ENCODE assay signal across 17 cellular contexts in the genomic region with DNA sequence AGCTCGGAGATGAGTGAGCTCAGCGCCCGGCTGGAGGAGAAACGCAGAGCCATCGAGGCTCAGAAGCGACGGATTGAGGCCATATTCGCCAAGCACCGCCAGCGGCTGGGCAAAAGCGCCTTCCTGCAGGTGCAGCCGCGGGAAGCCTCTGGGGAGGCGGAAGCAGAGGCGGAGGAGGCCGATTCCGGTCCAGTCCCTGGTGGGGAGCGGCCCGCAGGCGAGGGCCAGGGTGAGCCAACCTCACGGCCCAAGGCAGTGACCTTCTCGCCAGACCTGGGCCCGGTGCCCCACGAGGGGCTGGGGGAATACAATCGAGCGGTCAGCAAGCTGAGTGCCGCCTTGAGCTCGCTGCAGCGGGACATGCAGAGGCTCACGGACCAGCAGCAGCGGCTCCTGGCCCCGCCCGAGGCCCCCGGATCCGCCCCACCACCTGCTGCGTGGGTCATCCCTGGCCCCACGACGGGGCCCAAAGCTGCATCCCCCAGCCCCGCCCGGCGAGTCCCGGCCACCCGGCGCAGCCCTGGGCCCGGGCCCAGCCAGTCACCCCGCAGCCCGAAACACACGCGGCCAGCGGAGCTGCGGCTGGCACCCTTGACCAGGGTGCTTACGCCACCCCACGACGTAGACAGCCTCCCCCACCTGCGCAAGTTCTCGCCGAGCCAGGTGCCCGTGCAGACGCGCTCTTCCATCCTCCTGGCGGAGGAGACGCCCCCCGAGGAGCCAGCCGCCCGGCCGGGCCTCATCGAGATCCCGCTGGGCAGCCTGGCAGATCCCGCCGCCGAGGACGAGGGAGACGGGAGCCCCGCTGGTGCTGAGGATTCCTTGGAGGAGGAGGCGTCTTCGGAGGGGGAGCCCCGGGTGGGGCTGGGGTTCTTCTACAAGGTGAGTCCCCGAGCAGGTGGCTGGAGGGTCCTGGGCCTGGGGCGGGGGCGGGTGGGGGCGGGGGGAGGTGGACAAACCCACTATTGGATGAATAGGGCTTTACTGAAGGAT. TPM values are rescaled to one million over a fixed set of nuclear protein-coding genes. Genes with fewer than 3 reads are reported as not detected.
DNase-seq lines count a peak whose midpoint lies in the region; ATAC-seq, FAIRE-seq and TF ChIP-seq lines count a peak whose summit lies in the region.
"Had no signal": no experiment of that assay in that cellular context is flagged by ENCODE, and none has a peak within 500 bp of the region (broad histone marks: within the 10 kb centered on the region; RNA-seq: fewer than 3 reads in every experiment).

No MANE protein-coding gene starts in this region.

- CTCF ChIA-PET in HepG2 (lab: Yijun Ruan, JAX; ENCODE audit: low intra/inter-chr PET ratio, low total read pairs) = no interaction called here

- POLR2A ChIA-PET in HepG2 (lab: Yijun Ruan, JAX) = no interaction called here

- BruUV-seq in HepG2 (replicated peaks; lab: Mats Ljungman, UMichigan) = TSS peak; percentile 34

- ATAC-seq in right cardiac atrium = no peak
- no peak for ATAC-seq in Right ventricle myocardium inferior
- ATAC-seq in HepG2 = no peak
- ATAC-seq in GM21529 (IDR thresholded peaks at IDR 0.05; ENCODE audit: unreplicated experiment) = no peak
- ATAC-seq: GM12878 had no signal

- H2BK5ac ChIP-seq in mesendoderm (ENCODE audit: low read length) (no peak overlapping the region), trophoblast cell (ENCODE audit: low read depth, low read length, poor library complexity) (no peak overlapping the region)

- H3K4me2 ChIP-seq in HepG2 (ENCODE audit: low read depth, low read length) (no peak overlapping the region), mesendoderm (ENCODE audit: low read length) (no peak overlapping the region), trophoblast cell (ENCODE audit: low read length) (no peak overlapping the region)
- H3K4me2 ChIP-seq: BLaER1 treated with 17β-estradiol and CSF1 and Interleukin-3, amounts not matched to agents 10 nM and 100 nM had no signal

- no peak overlapping the region for H4K91ac ChIP-seq in trophoblast cell (ENCODE audit: low read depth, low read length)

- H2BK12ac ChIP-seq in trophoblast cell (ENCODE audit: low read length) = no peak overlapping the region

- no peak overlapping the region for H3K56ac ChIP-seq in mesendoderm (ENCODE audit: low read length)

- H3K79me1 ChIP-seq in mesendoderm (ENCODE audit: low read length) (no peaks in the 10 kb centered on the region), trophoblast cell (ENCODE audit: low read length) (no peaks in the 10 kb centered on the region)

- H2BK15ac ChIP-seq in mesendoderm (replicated peaks; ENCODE audit: low read depth) = no peak overlapping the region

- no peaks in the 10 kb centered on the region for H4K20me1 ChIP-seq in HepG2 (ENCODE audit: insufficient read depth, low read length)

- no peak for TF ChIP-seq CTCF in HepG2 (CRISPR knock-in tag; IDR thresholded peaks at IDR 0.05)

- TF ChIP-seq EP300 in HepG2 (IDR thresholded peaks at IDR 0.05; ENCODE audit: low read depth in 2 of 2, low read length in 2 of 2) (no peak), HepG2 (CRISPR knock-in tag; IDR thresholded peaks at IDR 0.05; ENCODE audit: borderline replicate concordance) (no peak)

- no peak overlapping the region for H4K5ac ChIP-seq in mesendoderm (ENCODE audit: low read length)

- peak in 2 of 3 donors; percentile 18 to 63 for DNase-seq in right cardiac atrium
- no peak for DNase-seq in Right ventricle myocardium inferior (ENCODE audit: missing footprints)
- DNase-seq in HepG2 (ENCODE audit: low spot score) = no peak
- no peak for DNase-seq in mesendoderm
- no peak for DNase-seq in trophoblast cell
- DNase-seq: Calu3; CD4-positive, CD25-positive, alpha-beta regulatory T cell; DMS 273 treated with DMSO at 0.1 percent for 48 hours; GOT3; H9; IMR-90 had no signal

- intact Hi-C loops in right cardiac atrium (cut with DNase I) (no loop called here), Right ventricle myocardium inferior (cut with DNase I) (no loop called here), HepG2 (cut with micrococcal nuclease; ENCODE audit: unreplicated experiment) (no loop called here)

- H3K27ac ChIP-seq in right cardiac atrium (ENCODE audit: low read length) (no peak overlapping the region), HepG2 (ENCODE audit: extremely low read length, insufficient read depth, low read length) (no peak overlapping the region), mesendoderm (ENCODE audit: low read depth, low read length) (no peak overlapping the region), trophoblast cell (ENCODE audit: low read depth, low read length) (no peak overlapping the region)
- H3K27ac ChIP-seq: 22Rv1; BLaER1 treated with 17β-estradiol and CSF1 and Interleukin-3, amounts not matched to agents 10 nM and 100 nM had no signal

- H4K12ac ChIP-seq in trophoblast cell (ENCODE audit: low read depth, low read length) = no peak overlapping the region

- H3K14ac ChIP-seq in trophoblast cell (ENCODE audit: low read length) = no peak overlapping the region

- FAIRE-seq in HepG2 (lab: Jason Lieb, UNC) = no peak
- FAIRE-seq: GM12878, GM18507 had no signal

- TF ChIP-seq POLR2A in HepG2 (IDR thresholded peaks at IDR 0.05; ENCODE audit: insufficient read depth in 1 of 2, low read depth in 2 of 2, low read length in 2 of 2) = no peak; a peak in 1 of 4 replicates

- H3K79me2 ChIP-seq in HepG2 (ENCODE audit: insufficient read depth, low read length) (no peaks in the 10 kb centered on the region), mesendoderm (ENCODE audit: control insufficient read depth, insufficient read depth, low read length) (no peaks in the 10 kb centered on the region), trophoblast cell (ENCODE audit: control insufficient read depth, insufficient read depth, low read length, poor library complexity) (no peaks in the 10 kb centered on the region)

- WGBS in right cardiac atrium = 90% methylated on average over 81 of the region's 81 CpGs
- 97% methylated on average over 51 of the region's 81 CpGs for WGBS in HepG2 (ENCODE audit: low lambda C conversion rate)
- no CpG with 5 or more reads among the region's 81 CpGs for WGBS in mesendoderm (ENCODE audit: extremely low coverage, insufficient coverage, low lambda C conversion rate)
- no CpG with 5 or more reads among the region's 81 CpGs for WGBS in trophoblast cell (ENCODE audit: extremely low coverage, insufficient coverage, insufficient read length)

- no peaks in the 10 kb centered on the region for H3K4me1 ChIP-seq in right cardiac atrium (ENCODE audit: control insufficient read depth, insufficient read depth, low read length)
- no peaks in the 10 kb centered on the region for H3K4me1 ChIP-seq in HepG2 (ENCODE audit: insufficient read depth, low read length)
- H3K4me1 ChIP-seq in mesendoderm (ENCODE audit: control insufficient read depth, low read depth, low read length) = no peaks in the 10 kb centered on the region
- H3K4me1 ChIP-seq in trophoblast cell (ENCODE audit: control insufficient read depth in 1 of 2, insufficient read depth in 2 of 2, low read length in 2 of 2) = no peaks in the 10 kb centered on the region

- H3K18ac ChIP-seq in mesendoderm (ENCODE audit: low read length) = no peak overlapping the region
- H3K18ac ChIP-seq in trophoblast cell (ENCODE audit: low read length) = no peak overlapping the region

- no peak overlapping the region for H2AFZ ChIP-seq in HepG2 (ENCODE audit: low read length)
- H2AFZ ChIP-seq in trophoblast cell (ENCODE audit: insufficient read depth, low read length, poor library complexity) = no peak overlapping the region

- no peak overlapping the region for H2BK120ac ChIP-seq in mesendoderm (ENCODE audit: low read depth, low read length)
- H2BK120ac ChIP-seq in trophoblast cell (ENCODE audit: insufficient read depth, low read length, poor library complexity) = no peak overlapping the region

- H3K4me3 ChIP-seq in right cardiac atrium (ENCODE audit: low read length) (no peak overlapping the region), HepG2 (replicated peaks in 1 of 3; ENCODE audit: insufficient read depth in 1 of 3, low read depth in 2 of 3, low read length in 3 of 3) (no peak overlapping the region), mesendoderm (ENCODE audit: low read length) (no peak overlapping the region), trophoblast cell (ENCODE audit: low read depth, low read length) (no peak overlapping the region)
- H3K4me3 ChIP-seq: BLaER1 treated with 17β-estradiol and CSF1 and Interleukin-3, amounts not matched to agents 10 nM and 100 nM; GM12878 had no signal

- H3K9me3 ChIP-seq in right cardiac atrium (ENCODE audit: control insufficient read depth, low read length) = no peaks in the 10 kb centered on the region
- no peaks in the 10 kb centered on the region for H3K9me3 ChIP-seq in HepG2 (ENCODE audit: low read length)
- H3K9me3 ChIP-seq in trophoblast cell (ENCODE audit: insufficient read depth, low read depth, low read length) = peaks cover 7% of the 10 kb centered on the region
- H3K9me3 ChIP-seq: BLaER1 treated with 17β-estradiol and CSF1 and Interleukin-3, amounts not matched to agents 10 nM and 100 nM had no signal

- H3K9ac ChIP-seq in HepG2 (ENCODE audit: insufficient read depth, low read depth, low read length) (no peak overlapping the region), mesendoderm (ENCODE audit: low read length) (no peak overlapping the region), trophoblast cell (ENCODE audit: low read length) (no peak overlapping the region)
- H3K9ac ChIP-seq: BLaER1 treated with 17β-estradiol and CSF1 and Interleukin-3, amounts not matched to agents 10 nM and 100 nM had no signal

- in situ Hi-C loops in HepG2 (cut with HindIII; ENCODE audit: extremely low pct_ligation_motif_present, low pct_unique_long_range_greater_than_20kb) = no loop called here

- H4K8ac ChIP-seq in mesendoderm (ENCODE audit: low read depth, low read length) = no peak overlapping the region
- no peak overlapping the region for H4K8ac ChIP-seq in trophoblast cell (ENCODE audit: low read depth, low read length)

- H2AK5ac ChIP-seq in mesendoderm (ENCODE audit: low read length) (no peak overlapping the region), trophoblast cell (ENCODE audit: low read length) (no peak overlapping the region)

- H3K4ac ChIP-seq in mesendoderm (ENCODE audit: low read depth, low read length) = no peak overlapping the region
- no peak overlapping the region for H3K4ac ChIP-seq in trophoblast cell (ENCODE audit: low read depth, low read length)

- no peak overlapping the region for H3K23ac ChIP-seq in mesendoderm (ENCODE audit: low read length)
- no peak overlapping the region for H3K23ac ChIP-seq in trophoblast cell (ENCODE audit: low read length)

- H3K27me3 ChIP-seq in right cardiac atrium (ENCODE audit: control insufficient read depth, insufficient read depth) (no peaks in the 10 kb centered on the region), HepG2 (ENCODE audit: control insufficient read depth in 1 of 2, insufficient read depth in 2 of 2, low read length in 2 of 2) (no peaks in the 10 kb centered on the region), mesendoderm (ENCODE audit: insufficient read depth, low read length, poor library complexity) (no peaks in the 10 kb centered on the region), trophoblast cell (ENCODE audit: insufficient read depth, low read length) (no peaks in the 10 kb centered on the region)
- H3K27me3 ChIP-seq: BLaER1 treated with 17β-estradiol and CSF1 and Interleukin-3, amounts not matched to agents 10 nM and 100 nM had no signal

- TF ChIP-seq RAD21 in HepG2 (CRISPR knock-in tag; IDR thresholded peaks at IDR 0.05) = no peak

- H3K36me3 ChIP-seq in HepG2 (replicated peaks in 1 of 2; ENCODE audit: control insufficient read depth in 1 of 2, insufficient read depth in 2 of 2, low read length in 2 of 2) (peaks cover 36 to 51% of the 10 kb centered on the region in 2 experiments), mesendoderm (ENCODE audit: control insufficient read depth, insufficient read depth, low read length) (no peaks in the 10 kb centered on the region), trophoblast cell (ENCODE audit: control insufficient read depth in 1 of 2, insufficient read depth in 2 of 2, low read length in 2 of 2) (peaks cover 53 to 56% of the 10 kb centered on the region in 2 experiments)

RNA-seq across cellular contexts. Expression of a gene that starts 16.8 kb away (rescaled TPM):
- total RNA-seq in right cardiac atrium (10 to 100 TPM; 18.9 to 27.3 (median 26.0) TPM), Right ventricle myocardium inferior (25.3 TPM), HepG2 (2016; rRNA removed; fragmentation: Illumina TruSeq; extraction: Trizol) (6.2 and 8.6 TPM in 2 replicates)
- polyA plus RNA-seq in right cardiac atrium (19.0 TPM), HepG2 (2011; rRNA removed) (23.9 and 28.4 TPM in 2 replicates)
- 1.9 and 2.7 TPM in 2 replicates for total RNA-seq in HepG2 (2016; cell fraction: cytosol; rRNA removed; fragmentation: Illumina TruSeq; extraction: Trizol; ENCODE audit: low read depth)
- 6.6 and 7.3 TPM in 2 replicates for total RNA-seq in HepG2 (2016; cell fraction: insoluble cytoplasmic fraction; rRNA removed; fragmentation: Illumina TruSeq; extraction: Trizol)
- 3.2 and 4.4 TPM in 2 replicates for total RNA-seq in HepG2 (2016; cell fraction: membrane; rRNA removed; fragmentation: Illumina TruSeq; extraction: Trizol)
- 11.7 and 15.3 TPM in 2 replicates for total RNA-seq in HepG2 (2016; cell fraction: nucleus; rRNA removed; fragmentation: Illumina TruSeq; extraction: Trizol)
- polyA plus RNA-seq in HepG2 (2011; cell fraction: cytosol; rRNA removed) = 14.1 and 24.2 TPM in 2 replicates
- 95.9 and 136 TPM in 2 replicates for polyA plus RNA-seq in HepG2 (2011; cell fraction: nucleus; rRNA removed)
- polyA plus RNA-seq in HepG2 (2012) = 19.0 and 22.6 TPM in 2 replicates
- 3.4 and 3.5 TPM in 2 replicates for polyA plus RNA-seq in HepG2 (2016; cell fraction: cytosol; fragmentation: Illumina TruSeq; extraction: Trizol; ENCODE audit: low read depth)
- 11.7 and 15.6 TPM in 2 replicates for polyA plus RNA-seq in HepG2 (2016; cell fraction: insoluble cytoplasmic fraction; fragmentation: Illumina TruSeq; extraction: Trizol; ENCODE audit: low read depth)
- polyA plus RNA-seq in HepG2 (2016; cell fraction: membrane; fragmentation: Illumina TruSeq; extraction: Trizol; ENCODE audit: low read depth) = 4.0 and 5.4 TPM in 2 replicates
- polyA plus RNA-seq in HepG2 (2016; cell fraction: nucleus; fragmentation: Illumina TruSeq; extraction: Trizol; ENCODE audit: insufficient read depth, low read depth) = 38.3 and 40.6 TPM in 2 replicates
- polyA minus RNA-seq in HepG2 (2011; rRNA and poly(A)+ RNA removed; ENCODE audit: low replicate concordance) = 70.9 and 81.0 TPM in 2 replicates
- 29.0 and 31.0 TPM in 2 replicates for polyA minus RNA-seq in HepG2 (2011; cell fraction: cytosol; rRNA and poly(A)+ RNA removed)
- polyA minus RNA-seq in HepG2 (2011; cell fraction: nucleus; rRNA and poly(A)+ RNA removed) = 19.8 and 20.6 TPM in 2 replicates
- polyA plus RNA-seq in mesendoderm (2013, experiment 1 of 2) = 21.0 TPM
- 20.3 TPM for polyA plus RNA-seq in mesendoderm (2013, experiment 2 of 2)
- polyA plus RNA-seq in trophoblast cell (2013) = 27.0 and 27.2 TPM in 2 replicates

RNA-seq across cellular contexts. Expression of a gene that starts 16.9 kb away (rescaled TPM):
- total RNA-seq in right cardiac atrium = under 1 TPM; 0.20 to 0.71 (median 0.38) TPM
- polyA plus RNA-seq in right cardiac atrium = 0.29 TPM
- total RNA-seq in Right ventricle myocardium inferior = 1.9 TPM
- total RNA-seq in HepG2 (2016; rRNA removed; fragmentation: Illumina TruSeq; extraction: Trizol) = 9.1 and 11.8 TPM in 2 replicates
- total RNA-seq in HepG2 (2016; cell fraction: cytosol; rRNA removed; fragmentation: Illumina TruSeq; extraction: Trizol; ENCODE audit: low read depth) = 2.1 and 2.5 TPM in 2 replicates
- 6.3 and 11.9 TPM in 2 replicates for total RNA-seq in HepG2 (2016; cell fraction: insoluble cytoplasmic fraction; rRNA removed; fragmentation: Illumina TruSeq; extraction: Trizol)
- 6.0 and 6.1 TPM in 2 replicates for total RNA-seq in HepG2 (2016; cell fraction: membrane; rRNA removed; fragmentation: Illumina TruSeq; extraction: Trizol)
- 12.6 and 13.4 TPM in 2 replicates for total RNA-seq in HepG2 (2016; cell fraction: nucleus; rRNA removed; fragmentation: Illumina TruSeq; extraction: Trizol)
- 10.8 and 16.8 TPM in 2 replicates for polyA plus RNA-seq in HepG2 (2011; rRNA removed)
- 5.6 and 8.1 TPM in 2 replicates for polyA plus RNA-seq in HepG2 (2011; cell fraction: cytosol; rRNA removed)
- 94.1 and 111 TPM in 2 replicates for polyA plus RNA-seq in HepG2 (2011; cell fraction: nucleus; rRNA removed)
- polyA plus RNA-seq in HepG2 (2012) = 24.4 and 27.0 TPM in 2 replicates
- 2.3 and 2.5 TPM in 2 replicates for polyA plus RNA-seq in HepG2 (2016; cell fraction: cytosol; fragmentation: Illumina TruSeq; extraction: Trizol; ENCODE audit: low read depth)
- 17.0 and 22.2 TPM in 2 replicates for polyA plus RNA-seq in HepG2 (2016; cell fraction: insoluble cytoplasmic fraction; fragmentation: Illumina TruSeq; extraction: Trizol; ENCODE audit: low read depth)
- polyA plus RNA-seq in HepG2 (2016; cell fraction: membrane; fragmentation: Illumina TruSeq; extraction: Trizol; ENCODE audit: low read depth) = 4.4 and 5.3 TPM in 2 replicates
- polyA plus RNA-seq in HepG2 (2016; cell fraction: nucleus; fragmentation: Illumina TruSeq; extraction: Trizol; ENCODE audit: insufficient read depth, low read depth) = 67.8 and 74.7 TPM in 2 replicates
- polyA minus RNA-seq in HepG2 (2011; rRNA and poly(A)+ RNA removed; ENCODE audit: low replicate concordance) = 1.6 and 20.5 TPM in 2 replicates
- polyA minus RNA-seq in HepG2 (2011; cell fraction: cytosol; rRNA and poly(A)+ RNA removed) = 9.5 and 9.8 TPM in 2 replicates
- polyA minus RNA-seq in HepG2 (2011; cell fraction: nucleus; rRNA and poly(A)+ RNA removed) = 12.9 and 13.7 TPM in 2 replicates
- 10.4 TPM for polyA plus RNA-seq in mesendoderm (2013, experiment 1 of 2)
- 10.1 TPM for polyA plus RNA-seq in mesendoderm (2013, experiment 2 of 2)
- polyA plus RNA-seq in trophoblast cell (2013) = 15.1 and 16.3 TPM in 2 replicates
- total RNA-seq: CD4-positive, CD25-positive, alpha-beta regulatory T cell; IMR-90 had no signal
- polyA plus RNA-seq: CD4-positive, CD25-positive, alpha-beta regulatory T cell; IMR-90 had no signal

RNA-seq across cellular contexts. Expression of a gene that starts 17.0 kb away (rescaled TPM):
- total RNA-seq in right cardiac atrium = 100 to 1,000 TPM; 136 to 194 (median 167) TPM
- polyA plus RNA-seq in right cardiac atrium = 191 TPM
- 205 TPM for total RNA-seq in Right ventricle myocardium inferior
- 59.9 and 66.5 TPM in 2 replicates for total RNA-seq in HepG2 (2016; rRNA removed; fragmentation: Illumina TruSeq; extraction: Trizol)
- 15.6 and 17.1 TPM in 2 replicates for total RNA-seq in HepG2 (2016; cell fraction: cytosol; rRNA removed; fragmentation: Illumina TruSeq; extraction: Trizol; ENCODE audit: low read depth)
- 64.7 and 78.4 TPM in 2 replicates for total RNA-seq in HepG2 (2016; cell fraction: insoluble cytoplasmic fraction; rRNA removed; fragmentation: Illumina TruSeq; extraction: Trizol)
- total RNA-seq in HepG2 (2016; cell fraction: membrane; rRNA removed; fragmentation: Illumina TruSeq; extraction: Trizol) = 22.2 and 23.9 TPM in 2 replicates
- total RNA-seq in HepG2 (2016; cell fraction: nucleus; rRNA removed; fragmentation: Illumina TruSeq; extraction: Trizol) = 34.1 and 46.5 TPM in 2 replicates
- polyA plus RNA-seq in HepG2 (2011; rRNA removed) = 20.0 and 22.3 TPM in 2 replicates
- 13.6 and 14.9 TPM in 2 replicates for polyA plus RNA-seq in HepG2 (2011; cell fraction: cytosol; rRNA removed)
- 14.3 and 19.0 TPM in 2 replicates for polyA plus RNA-seq in HepG2 (2011; cell fraction: nucleus; rRNA removed)
- polyA plus RNA-seq in HepG2 (2012) = 25.5 and 50.4 TPM in 2 replicates
- 17.9 and 18.0 TPM in 2 replicates for polyA plus RNA-seq in HepG2 (2016; cell fraction: cytosol; fragmentation: Illumina TruSeq; extraction: Trizol; ENCODE audit: low read depth)
- 36.9 and 42.2 TPM in 2 replicates for polyA plus RNA-seq in HepG2 (2016; cell fraction: insoluble cytoplasmic fraction; fragmentation: Illumina TruSeq; extraction: Trizol; ENCODE audit: low read depth)
- 18.3 and 20.0 TPM in 2 replicates for polyA plus RNA-seq in HepG2 (2016; cell fraction: membrane; fragmentation: Illumina TruSeq; extraction: Trizol; ENCODE audit: low read depth)
- 64.3 and 70.9 TPM in 2 replicates for polyA plus RNA-seq in HepG2 (2016; cell fraction: nucleus; fragmentation: Illumina TruSeq; extraction: Trizol; ENCODE audit: insufficient read depth, low read depth)
- polyA minus RNA-seq in HepG2 (2011; rRNA and poly(A)+ RNA removed; ENCODE audit: low replicate concordance) = 1.4 and 7.8 TPM in 2 replicates
- polyA minus RNA-seq in HepG2 (2011; cell fraction: cytosol; rRNA and poly(A)+ RNA removed) = 6.4 and 10.4 TPM in 2 replicates
- polyA minus RNA-seq in HepG2 (2011; cell fraction: nucleus; rRNA and poly(A)+ RNA removed) = 7.2 and 8.7 TPM in 2 replicates
- polyA plus RNA-seq in mesendoderm (2013, experiment 1 of 2) = 401 TPM
- polyA plus RNA-seq in mesendoderm (2013, experiment 2 of 2) = 400 TPM
- polyA plus RNA-seq in trophoblast cell (2013) = 433 and 469 TPM in 2 replicates

RNA-seq across cellular contexts. Expression of a gene that starts 20.9 kb away (rescaled TPM):
- not detected for total RNA-seq in right cardiac atrium
- 0.34 TPM for polyA plus RNA-seq in right cardiac atrium
- 6.6 TPM for total RNA-seq in Right ventricle myocardium inferior
- total RNA-seq in HepG2 (2016; rRNA removed; fragmentation: Illumina TruSeq; extraction: Trizol) = 0.80 TPM in 1 of 2 replicates, not detected in the other
- total RNA-seq in HepG2 (2016; cell fraction: cytosol; rRNA removed; fragmentation: Illumina TruSeq; extraction: Trizol; ENCODE audit: low read depth) = not detected in 2 replicates
- 0.35 TPM in 1 of 2 replicates, not detected in the other for total RNA-seq in HepG2 (2016; cell fraction: insoluble cytoplasmic fraction; rRNA removed; fragmentation: Illumina TruSeq; extraction: Trizol)
- not detected in 2 replicates for total RNA-seq in HepG2 (2016; cell fraction: membrane; rRNA removed; fragmentation: Illumina TruSeq; extraction: Trizol)
- total RNA-seq in HepG2 (2016; cell fraction: nucleus; rRNA removed; fragmentation: Illumina TruSeq; extraction: Trizol) = not detected in 2 replicates
- 0.62 and 0.82 TPM in 2 replicates for polyA plus RNA-seq in HepG2 (2011; rRNA removed)
- 0.15 and 0.28 TPM in 2 replicates for polyA plus RNA-seq in HepG2 (2011; cell fraction: cytosol; rRNA removed)
- 3.9 and 7.6 TPM in 2 replicates for polyA plus RNA-seq in HepG2 (2011; cell fraction: nucleus; rRNA removed)
- polyA plus RNA-seq in HepG2 (2012) = 1.8 TPM in 1 of 2 replicates, not detected in the other
- not detected in 2 replicates for polyA plus RNA-seq in HepG2 (2016; cell fraction: cytosol; fragmentation: Illumina TruSeq; extraction: Trizol; ENCODE audit: low read depth)
- polyA plus RNA-seq in HepG2 (2016; cell fraction: insoluble cytoplasmic fraction; fragmentation: Illumina TruSeq; extraction: Trizol; ENCODE audit: low read depth) = not detected in 2 replicates
- polyA plus RNA-seq in HepG2 (2016; cell fraction: membrane; fragmentation: Illumina TruSeq; extraction: Trizol; ENCODE audit: low read depth) = not detected in 2 replicates
- 1.4 and 1.7 TPM in 2 replicates for polyA plus RNA-seq in HepG2 (2016; cell fraction: nucleus; fragmentation: Illumina TruSeq; extraction: Trizol; ENCODE audit: insufficient read depth, low read depth)
- polyA minus RNA-seq in HepG2 (2011; rRNA and poly(A)+ RNA removed; ENCODE audit: low replicate concordance) = 0.20 TPM in 1 of 2 replicates, not detected in the other
- not detected in 2 replicates for polyA minus RNA-seq in HepG2 (2011; cell fraction: cytosol; rRNA and poly(A)+ RNA removed)
- not detected in 2 replicates for polyA minus RNA-seq in HepG2 (2011; cell fraction: nucleus; rRNA and poly(A)+ RNA removed)
- polyA plus RNA-seq in mesendoderm (2013, experiment 1 of 2) = not detected
- polyA plus RNA-seq in mesendoderm (2013, experiment 2 of 2) = not detected
- polyA plus RNA-seq in trophoblast cell (2013) = 0.35 and 0.36 TPM in 2 replicates
- total RNA-seq: Calu3, Daoy, H9, IMR-90 had no signal
- polyA plus RNA-seq: IMR-90 had no signal

RNA-seq across cellular contexts. Expression of a gene that starts 24.3 kb away (rescaled TPM):
- total RNA-seq in right cardiac atrium = 10 to 100 TPM in 1 of 4 donors, 1 to 10 TPM in 3; 6.8 to 12.1 (median 9.2) TPM
- polyA plus RNA-seq in right cardiac atrium = 5.0 TPM
- total RNA-seq in Right ventricle myocardium inferior = 8.4 TPM
- 17.8 and 22.8 TPM in 2 replicates for total RNA-seq in HepG2 (2016; rRNA removed; fragmentation: Illumina TruSeq; extraction: Trizol)
- total RNA-seq in HepG2 (2016; cell fraction: cytosol; rRNA removed; fragmentation: Illumina TruSeq; extraction: Trizol; ENCODE audit: low read depth) = 12.7 and 13.5 TPM in 2 replicates
- 15.9 and 23.8 TPM in 2 replicates for total RNA-seq in HepG2 (2016; cell fraction: insoluble cytoplasmic fraction; rRNA removed; fragmentation: Illumina TruSeq; extraction: Trizol)
- 11.9 and 13.6 TPM in 2 replicates for total RNA-seq in HepG2 (2016; cell fraction: membrane; rRNA removed; fragmentation: Illumina TruSeq; extraction: Trizol)
- total RNA-seq in HepG2 (2016; cell fraction: nucleus; rRNA removed; fragmentation: Illumina TruSeq; extraction: Trizol) = 18.1 and 19.5 TPM in 2 replicates
- 40.1 and 48.7 TPM in 2 replicates for polyA plus RNA-seq in HepG2 (2011; rRNA removed)
- 28.8 and 41.8 TPM in 2 replicates for polyA plus RNA-seq in HepG2 (2011; cell fraction: cytosol; rRNA removed)
- polyA plus RNA-seq in HepG2 (2011; cell fraction: nucleus; rRNA removed) = 344 and 378 TPM in 2 replicates
- polyA plus RNA-seq in HepG2 (2012) = 61.3 and 71.5 TPM in 2 replicates
- polyA plus RNA-seq in HepG2 (2016; cell fraction: cytosol; fragmentation: Illumina TruSeq; extraction: Trizol; ENCODE audit: low read depth) = 9.5 and 12.3 TPM in 2 replicates
- 22.4 and 26.4 TPM in 2 replicates for polyA plus RNA-seq in HepG2 (2016; cell fraction: insoluble cytoplasmic fraction; fragmentation: Illumina TruSeq; extraction: Trizol; ENCODE audit: low read depth)
- polyA plus RNA-seq in HepG2 (2016; cell fraction: membrane; fragmentation: Illumina TruSeq; extraction: Trizol; ENCODE audit: low read depth) = 9.5 and 10.0 TPM in 2 replicates
- 69.3 and 73.8 TPM in 2 replicates for polyA plus RNA-seq in HepG2 (2016; cell fraction: nucleus; fragmentation: Illumina TruSeq; extraction: Trizol; ENCODE audit: insufficient read depth, low read depth)
- polyA minus RNA-seq in HepG2 (2011; rRNA and poly(A)+ RNA removed; ENCODE audit: low replicate concordance) = 121 and 178 TPM in 2 replicates
- polyA minus RNA-seq in HepG2 (2011; cell fraction: cytosol; rRNA and poly(A)+ RNA removed) = 22.7 and 26.7 TPM in 2 replicates
- polyA minus RNA-seq in HepG2 (2011; cell fraction: nucleus; rRNA and poly(A)+ RNA removed) = 70.0 and 76.8 TPM in 2 replicates
- polyA plus RNA-seq in mesendoderm (2013, experiment 1 of 2) = 24.9 TPM
- 26.5 TPM for polyA plus RNA-seq in mesendoderm (2013, experiment 2 of 2)
- polyA plus RNA-seq in trophoblast cell (2013) = 49.4 and 49.6 TPM in 2 replicates

Comparison
In these comparisons a context has a peak if more than half of its experiments do, and no peak if none do; other contexts are left out.
1. DNase-seq: peak in right cardiac atrium (2 of 3); none in Right ventricle myocardium inferior (single experiment), HepG2 (single experiment), mesendoderm (single experiment) and trophoblast cell (0 of 2).